8 cellular contexts compared by ENCODE assay signal in the genomic region with DNA sequence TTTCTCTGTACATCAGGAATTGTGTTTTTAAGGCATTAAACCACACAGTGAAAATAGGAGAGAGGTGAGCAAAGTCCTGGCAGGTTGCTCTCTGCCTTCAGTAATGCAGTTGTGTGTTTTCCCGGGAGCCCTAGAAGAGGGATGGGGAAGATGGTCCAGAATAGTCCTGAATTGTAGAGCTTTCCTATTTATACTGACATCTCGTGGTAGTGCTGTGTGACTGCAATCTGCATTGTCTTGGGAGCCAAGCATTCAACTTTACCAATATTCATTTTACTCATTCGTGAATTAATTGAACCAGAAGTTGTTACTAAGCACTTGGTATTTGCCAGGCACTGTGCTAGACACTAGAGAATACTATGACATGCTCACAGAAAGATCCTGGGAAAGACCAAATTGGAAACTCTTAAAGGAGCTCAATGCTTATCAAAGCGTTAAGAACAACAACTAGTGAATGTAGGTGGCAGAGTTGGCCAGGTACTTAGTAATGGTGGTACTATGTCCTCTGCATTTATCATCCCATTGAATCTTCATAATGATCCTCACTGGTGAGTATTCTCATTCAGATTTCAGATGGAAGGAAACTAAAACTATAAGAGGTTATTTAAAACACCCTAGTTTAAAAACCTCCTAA.
A peak's percentile ranks its signal among the peaks of the same experiment; 100 is the strongest.
DNase-seq lines count a peak whose midpoint lies in the region; ATAC-seq and TF ChIP-seq lines count a peak whose summit lies in the region.

No MANE protein-coding gene starts in this region.

- H3K36me3 Mint-ChIP-seq in activated T-helper 17 cell treated with anti-CD3 and anti-CD28 coated beads, Interleukin-2, amount 50 U/mL, for 72 hours (ENCODE audit: low read depth), result no peaks in the 10 kb centered on the region

- H3K9me3 ChIP-seq in BE2C (no peaks in the 10 kb centered on the region), smooth muscle cell (replicated peaks; ENCODE audit: low read depth) (no peaks in the 10 kb centered on the region)

- TF ChIP-seq CTCF in BE2C (IDR thresholded peaks at IDR 0.05; ENCODE audit: low read depth, low read length) (peak; percentile 96), smooth muscle cell (IDR thresholded peaks at IDR 0.05; ENCODE audit: borderline replicate concordance, insufficient read depth, poor library complexity, severe bottlenecking) (peak; percentile 80)

- no peaks in the 10 kb centered on the region for H3K27me3 ChIP-seq in BE2C
- H3K27me3 ChIP-seq in smooth muscle cell (ENCODE audit: low read depth), result no peaks in the 10 kb centered on the region

- no peak overlapping the region for H3K4me3 ChIP-seq in BE2C (ENCODE audit: low read depth, low read length)
- no peak overlapping the region for H3K4me3 ChIP-seq in smooth muscle cell

- no peaks in the 10 kb centered on the region for H3K27me3 Mint-ChIP-seq in activated T-helper 17 cell treated with anti-CD3 and anti-CD28 coated beads, Interleukin-2, amount 50 U/mL, for 72 hours

- no peaks in the 10 kb centered on the region for H4K20me1 ChIP-seq in smooth muscle cell (ENCODE audit: low read depth)

- DNase-seq in BE2C, result peak; percentile 34
- DNase-seq in NAMALWA (ENCODE audit: low spot score), result peak; percentile 38
- no peak for DNase-seq in left ventricle myocardium superior
- no peak for DNase-seq in smooth muscle cell (lab: John Stamatoyannopoulos, UW; ENCODE audit: unreplicated experiment)
- no peak for DNase-seq in activated CD4-positive, CD25-positive, alpha-beta regulatory T cell (lab: John Stamatoyannopoulos, UW)
- no peak for DNase-seq in stimulated activated CD4-positive, alpha-beta T cell treated with anti-CD3 and anti-CD28 coated beads, Interleukin-2, amount 100 ng/mL, for 24 hours

- 26% methylated on average over 4 of the region's 4 CpGs for WGBS in smooth muscle cell (ENCODE audit: low lambda C conversion rate)

- no peaks in the 10 kb centered on the region for H3K4me1 Mint-ChIP-seq in activated T-helper 17 cell treated with anti-CD3 and anti-CD28 coated beads, Interleukin-2, amount 50 U/mL, for 72 hours

- intact Hi-C loops in left ventricle myocardium superior (cut with micrococcal nuclease), result loop anchor here (5.0 kb wide), 2 partner anchors 76 to 209 kb away; no protein-coding TSS in a partner anchor

- no peaks in the 10 kb centered on the region for H3K79me2 ChIP-seq in smooth muscle cell (ENCODE audit: low read depth)

- no peak overlapping the region for H3K9ac ChIP-seq in smooth muscle cell (ENCODE audit: low read depth)

- no peak overlapping the region for H3K27ac Mint-ChIP-seq in activated T-helper 17 cell treated with anti-CD3 and anti-CD28 coated beads, Interleukin-2, amount 50 U/mL, for 72 hours

- peaks cover 22% of the 10 kb centered on the region for H3F3A ChIP-seq in smooth muscle cell (ENCODE audit: low read depth)

- no peak overlapping the region for H3K4me3 Mint-ChIP-seq in activated T-helper 17 cell treated with anti-CD3 and anti-CD28 coated beads, Interleukin-2, amount 50 U/mL, for 72 hours

- H3K27ac ChIP-seq in smooth muscle cell (ENCODE audit: low read depth), result no peak overlapping the region

- H2AFZ ChIP-seq in smooth muscle cell (ENCODE audit: low read depth), result no peak overlapping the region

- peak; percentile 58 for ATAC-seq in GM18867 (IDR thresholded peaks at IDR 0.05; ENCODE audit: unreplicated experiment)
- ATAC-seq in activated T-helper 17 cell treated with anti-CD3 and anti-CD28 coated beads, Interleukin-2, amount 50 U/mL, for 72 hours (replicated peaks), result peak; percentile 47
- peak; percentile 91 for ATAC-seq in left ventricle myocardium superior

- no peaks in the 10 kb centered on the region for H3K9me3 Mint-ChIP-seq in activated T-helper 17 cell treated with anti-CD3 and anti-CD28 coated beads, Interleukin-2, amount 50 U/mL, for 72 hours

- H3K4me2 ChIP-seq in smooth muscle cell, result no peak overlapping the region

- no peaks in the 10 kb centered on the region for H3K36me3 ChIP-seq in BE2C
- H3K36me3 ChIP-seq in smooth muscle cell (ENCODE audit: low read depth), result no peaks in the 10 kb centered on the region

- H3K4me1 ChIP-seq in BE2C (peaks cover 39% of the 10 kb centered on the region), smooth muscle cell (ENCODE audit: low read depth) (peaks cover 21% of the 10 kb centered on the region)

Comparison
In these comparisons a context has a peak if more than half of its experiments do, and no peak if none do; other contexts are left out.
1. DNase-seq: peak in BE2C (single experiment) and NAMALWA (single experiment); none in left ventricle myocardium superior (single experiment), smooth muscle cell (single experiment), activated CD4-positive, CD25-positive, alpha-beta regulatory T cell (0 of 4) and stimulated activated CD4-positive, alpha-beta T cell treated with anti-CD3 and anti-CD28 coated beads, Interleukin-2, amount 100 ng/mL, for 24 hours (0 of 2).
2. Peak in every context shown above with its lines, with median percentiles within 50 percentile points of each other: ATAC-seq.